ENCODE assay signal across 11 cellular contexts in genomic region chr6:73985891-73986290, GRCh38.
A peak's percentile ranks its signal among the peaks of the same experiment; 100 is the strongest.
DNase-seq lines count a peak whose midpoint lies in the region; ATAC-seq, FAIRE-seq and TF ChIP-seq lines count a peak whose summit lies in the region.
"Had no signal": no experiment of that assay in that cellular context is flagged by ENCODE, and none has a peak within 500 bp of the region (broad histone marks: within the 10 kb centered on the region; RNA-seq: fewer than 3 reads in every experiment).

No MANE protein-coding gene starts in this region.

- H3K4me1 ChIP-seq in GM23248 (ENCODE audit: insufficient read depth), result peaks cover 42% of the 10 kb centered on the region
- H3K4me1 ChIP-seq: body of pancreas had no signal

- H3K4me2 ChIP-seq in GM23248 (ENCODE audit: unreplicated experiment), result peak overlapping the region; percentile 50

- no peak for FAIRE-seq in frontal cortex (lab: Jason Lieb, UNC)

- H3K4me3 ChIP-seq in GM23248, result no peak overlapping the region
- H3K4me3 ChIP-seq in fibroblast of pulmonary artery (replicated peaks; ENCODE audit: low read depth, low read length), result no peak overlapping the region
- H3K4me3 ChIP-seq: body of pancreas, SK-N-MC had no signal

- TF ChIP-seq CTCF in RWPE1 (conservative IDR thresholded peaks at IDR 0.05; ENCODE audit: low read depth) (no peak), fibroblast of pulmonary artery (IDR thresholded peaks at IDR 0.05; ENCODE audit: low read length, missing control alignments) (peak; percentile 28)

- H3K27me3 ChIP-seq in GM23248 (replicated peaks; ENCODE audit: insufficient read depth), result no peaks in the 10 kb centered on the region
- H3K27me3 ChIP-seq: body of pancreas had no signal

- no peaks in the 10 kb centered on the region for H3K79me2 ChIP-seq in GM23248 (ENCODE audit: insufficient read depth)

- H2AFZ ChIP-seq in GM23248, result no peak overlapping the region

- in situ Hi-C loops in GM23248 (cut with MboI), result loop anchor here (25.0 kb wide), 1 partner anchor 1226 kb away; the partner anchor contains the start of gene COL12A1

- 0 to 4% methylated on average over 2 of the region's 2 CpGs for WGBS in GM23248 (ENCODE audit: low coverage in 1 of 2, low lambda C conversion rate in 2 of 2, missing lambda C conversion rate in 2 of 2), 2 experiments

- no peak overlapping the region for H3K9ac ChIP-seq in GM23248

- no peaks in the 10 kb centered on the region for H3K9me3 ChIP-seq in GM23248 (ENCODE audit: low read depth)
- H3K9me3 ChIP-seq: body of pancreas had no signal

- ATAC-seq in GM21360 (IDR thresholded peaks at IDR 0.05; ENCODE audit: unreplicated experiment) (no peak), GM18907 (IDR thresholded peaks at IDR 0.05; ENCODE audit: unreplicated experiment) (no peak)
- ATAC-seq: body of pancreas had no signal

- peaks cover 44% of the 10 kb centered on the region for H3F3A ChIP-seq in GM23248 (ENCODE audit: insufficient read depth)

- CTCF ChIA-PET in RWPE1 (lab: Yijun Ruan, JAX), result interaction anchor here (0.5 to 0.7 kb wide), 5 partner anchors 188 to 1220 kb away, joined by 3 to 14 read pairs (median 4); partner anchors contain the start of gene COL12A1

- H3K9me2 ChIP-seq in GM23248 (ENCODE audit: insufficient read depth), result no peaks in the 10 kb centered on the region

- POLR2A ChIA-PET in RWPE1 (lab: Yijun Ruan, JAX; ENCODE audit: low non-redundant PET), result no interaction called here

- no peaks in the 10 kb centered on the region for H3K36me3 ChIP-seq in GM23248 (ENCODE audit: low read depth)

- H3K27ac ChIP-seq in GM23248, result peak overlapping the region; percentile 53
- H3K27ac ChIP-seq in RWPE1, result no peak overlapping the region
- H3K27ac ChIP-seq: body of pancreas, SK-N-MC had no signal

- H4K20me1 ChIP-seq in GM23248 (ENCODE audit: insufficient read depth), result no peaks in the 10 kb centered on the region

- peak; percentile 26 for DNase-seq in A172 (ENCODE audit: low spot score)
- DNase-seq in GM23248, result peak; percentile 84
- DNase-seq in RWPE1 (ENCODE audit: low spot score), result peak; percentile 5
- DNase-seq in fibroblast of pulmonary artery (ENCODE audit: low read depth), result peak; percentile 11
- no peak for DNase-seq in frontal cortex (ENCODE audit: low spot score in 2 of 2)
- DNase-seq in NCI-H2107 treated with DMSO at 0.1 percent for 48 hours (lab: John Stamatoyannopoulos, UW; ENCODE audit: unreplicated experiment), result no peak
- DNase-seq: body of pancreas, NCI-H187 treated with DMSO at 0.1 percent for 48 hours had no signal

Comparison
In these comparisons a context has a peak if more than half of its experiments do, and no peak if none do; other contexts are left out.
1. DNase-seq: peak in A172 (single experiment), GM23248 (single experiment), RWPE1 (single experiment) and fibroblast of pulmonary artery (single experiment); none in frontal cortex (0 of 2) and NCI-H2107 treated with DMSO at 0.1 percent for 48 hours (single experiment).